Comparison of ENCODE assay signal across 15 cellular contexts in genomic region chr3:175258763-175259162, GRCh38.
A peak's percentile ranks its signal among the peaks of the same experiment; 100 is the strongest.
DNase-seq lines count a peak whose midpoint lies in the region; ATAC-seq, FAIRE-seq and TF ChIP-seq lines count a peak whose summit lies in the region.
"Had no signal": no experiment of that assay in that cellular context is flagged by ENCODE, and none has a peak within 500 bp of the region (broad histone marks: within the 10 kb centered on the region; RNA-seq: fewer than 3 reads in every experiment).

No MANE protein-coding gene starts in this region.

- H3K36me3 ChIP-seq in HCT116 (ENCODE audit: control insufficient read depth in 1 of 2, insufficient read depth in 2 of 2, low read length in 2 of 2) (no peaks in the 10 kb centered on the region), astrocyte (ENCODE audit: insufficient read depth, low read length) (no peaks in the 10 kb centered on the region)
- H3K36me3 ChIP-seq: right atrium auricular region had no signal

- H3K79me2 ChIP-seq in HCT116 (ENCODE audit: insufficient read depth, low read length) (no peaks in the 10 kb centered on the region), astrocyte (ENCODE audit: insufficient read depth, low read length) (no peaks in the 10 kb centered on the region)

- no peaks in the 10 kb centered on the region for H3K36me3 Mint-ChIP-seq in astrocyte (ENCODE audit: low read depth, unreplicated experiment)
- H3K36me3 Mint-ChIP-seq: naive B cell had no signal

- intact Hi-C loops in HCT116 (cut with micrococcal nuclease) = no loop called here

- no peaks in the 10 kb centered on the region for H3K9me3 Mint-ChIP-seq in astrocyte (ENCODE audit: unreplicated experiment)
- H3K9me3 Mint-ChIP-seq: activated CD8-positive, alpha-beta T cell treated with anti-CD3 and anti-CD28 coated beads for 36 hours; naive B cell had no signal

- H3K27me3 Mint-ChIP-seq in astrocyte (ENCODE audit: low read depth, unreplicated experiment) = no peaks in the 10 kb centered on the region
- H3K27me3 Mint-ChIP-seq: activated CD8-positive, alpha-beta T cell treated with anti-CD3 and anti-CD28 coated beads for 36 hours; activated naive CD8-positive, alpha-beta T cell treated with anti-CD3 and anti-CD28 coated beads, Interleukin-2, amount 50 U/mL, for 24 hours; naive B cell had no signal

- H3K27ac Mint-ChIP-seq in astrocyte (ENCODE audit: unreplicated experiment) = no peak overlapping the region
- H3K27ac Mint-ChIP-seq: activated CD8-positive, alpha-beta T cell treated with anti-CD3 and anti-CD28 coated beads for 36 hours; activated naive CD8-positive, alpha-beta T cell treated with anti-CD3 and anti-CD28 coated beads, Interleukin-2, amount 50 U/mL, for 24 hours; naive B cell had no signal

- H3K9ac ChIP-seq in HCT116 (ENCODE audit: low read length) (no peak overlapping the region), astrocyte (ENCODE audit: low read length) (peak overlapping the region; percentile 21)

- TF ChIP-seq POLR2A in HCT116 (IDR thresholded peaks at IDR 0.05; ENCODE audit: borderline replicate concordance, extremely low read depth, insufficient read depth, insufficient read length) = no peak

- no peak overlapping the region for H3K4me3 Mint-ChIP-seq in astrocyte (ENCODE audit: unreplicated experiment)
- H3K4me3 Mint-ChIP-seq: activated CD8-positive, alpha-beta T cell treated with anti-CD3 and anti-CD28 coated beads for 36 hours; activated naive CD8-positive, alpha-beta T cell treated with anti-CD3 and anti-CD28 coated beads, Interleukin-2, amount 50 U/mL, for 24 hours; naive B cell had no signal

- H3K4me3 ChIP-seq in HCT116 (replicated peaks in 1 of 2; ENCODE audit: low read depth in 1 of 2, low read length in 2 of 2) (no peak overlapping the region), astrocyte (ENCODE audit: insufficient read depth, low read depth, low read length) (no peak overlapping the region)
- H3K4me3 ChIP-seq: right atrium auricular region had no signal

- no peak overlapping the region for H2AFZ ChIP-seq in HCT116 (ENCODE audit: low read depth, low read length, poor library complexity, severe bottlenecking)
- H2AFZ ChIP-seq in astrocyte (ENCODE audit: low read depth, low read length) = no peak overlapping the region

- H3K27me3 ChIP-seq in HCT116 (ENCODE audit: insufficient read depth, low read length) (no peaks in the 10 kb centered on the region), astrocyte (ENCODE audit: insufficient read depth, low read length) (no peaks in the 10 kb centered on the region)
- H3K27me3 ChIP-seq: right atrium auricular region had no signal

- peaks cover 13% of the 10 kb centered on the region for H3K4me1 Mint-ChIP-seq in astrocyte (ENCODE audit: low read depth, unreplicated experiment)
- H3K4me1 Mint-ChIP-seq: activated naive CD8-positive, alpha-beta T cell treated with anti-CD3 and anti-CD28 coated beads, Interleukin-2, amount 50 U/mL, for 24 hours; naive B cell had no signal

- no peaks in the 10 kb centered on the region for H3K4me1 ChIP-seq in HCT116 (ENCODE audit: control insufficient read depth in 1 of 2, insufficient read depth in 2 of 2, low read length in 2 of 2)
- peaks cover 22% of the 10 kb centered on the region for H3K4me1 ChIP-seq in astrocyte (ENCODE audit: insufficient read depth, low read length)
- H3K4me1 ChIP-seq: right atrium auricular region had no signal

- H4K20me1 ChIP-seq in HCT116 (ENCODE audit: insufficient read depth) (no peaks in the 10 kb centered on the region; the same call in 1 of the 2 replicates), astrocyte (ENCODE audit: insufficient read depth, low read length) (no peaks in the 10 kb centered on the region)

- H3K4me2 ChIP-seq in HCT116 (ENCODE audit: low read length) (no peak overlapping the region), astrocyte (ENCODE audit: low read length) (peak overlapping the region; percentile 25)

- RAD21 ChIA-PET in HCT116 (lab: Charles Lee; ENCODE audit: low non-redundant PET in 1 of 2, low total read pairs in 2 of 2, uncharacterized antibody in 2 of 2, unreplicated experiment in 2 of 2) = no interaction called here

- TF ChIP-seq RAD21 in HCT116 (IDR thresholded peaks at IDR 0.05; ENCODE audit: low read depth) = no peak

- POLR2A ChIA-PET in HCT116 (lab: Charles Lee) = no interaction called here

- peak; percentile 67 for DNase-seq in A172 (ENCODE audit: low spot score)
- DNase-seq in HCT116 (ENCODE audit: low read depth, low spot score) = no peak
- DNase-seq in astrocyte (ENCODE audit: low read depth) = peak; percentile 85
- peak; percentile 83 for DNase-seq in iris pigment epithelial cell (ENCODE audit: low read depth)
- no peak for DNase-seq in KG1 (lab: John Stamatoyannopoulos, UW)
- DNase-seq in NAMALWA (ENCODE audit: low spot score) = no peak
- no peak for DNase-seq in NCI-H2107 (lab: John Stamatoyannopoulos, UW)
- no peak for DNase-seq in anterior cingulate cortex (lab: John Stamatoyannopoulos, UW)
- DNase-seq: activated CD8-positive, alpha-beta T cell treated with anti-CD3 and anti-CD28 coated beads for 36 hours; activated naive CD8-positive, alpha-beta T cell treated with anti-CD3 and anti-CD28 coated beads, Interleukin-2, amount 50 U/mL, for 24 hours; naive B cell; NCI-H1092 treated with DMSO at 0.1 percent for 48 hours; NCI-H345; stimulated activated CD4-positive, alpha-beta T cell treated with anti-CD3 and anti-CD28 coated beads, Interleukin-1b, Interleukin-23, amount 100 ng/mL, for 48 hours had no signal

- no peak for FAIRE-seq in astrocyte (lab: Jason Lieb, UNC)

- no TSS peak for BruUV-seq in HCT116 (replicated peaks; lab: Mats Ljungman, UMichigan)

- TF ChIP-seq CTCF in HCT116 (IDR thresholded peaks at IDR 0.05 in 2 of 3, conservative IDR thresholded peaks at IDR 0.05 in 1 of 3; ENCODE audit: borderline replicate concordance in 1 of 3, insufficient read depth in 1 of 3, low read depth in 2 of 3, low read length in 2 of 3) (no peak), astrocyte (IDR thresholded peaks at IDR 0.05; ENCODE audit: insufficient read depth, low read depth, low read length) (no peak)

- H3K9me3 ChIP-seq in HCT116 (ENCODE audit: control insufficient read depth in 1 of 2, insufficient read depth in 1 of 2, low read depth in 1 of 2, low read length in 2 of 2) = no peaks in the 10 kb centered on the region
- no peaks in the 10 kb centered on the region for H3K9me3 ChIP-seq in astrocyte (ENCODE audit: insufficient read depth, low read depth, low read length)
- H3K9me3 ChIP-seq: right atrium auricular region had no signal

- ATAC-seq in HCT116 = no peak
- ATAC-seq: activated CD8-positive, alpha-beta T cell treated with anti-CD3 and anti-CD28 coated beads for 36 hours; activated naive CD8-positive, alpha-beta T cell treated with anti-CD3 and anti-CD28 coated beads, Interleukin-2, amount 50 U/mL, for 24 hours had no signal

- CTCF ChIA-PET in HCT116 (lab: Charles Lee) = no interaction called here

- H3K27ac ChIP-seq in HCT116 (ENCODE audit: low read depth, low read length) (no peak overlapping the region), astrocyte (ENCODE audit: low read depth, low read length) (peak overlapping the region; percentile 71)
- H3K27ac ChIP-seq: right atrium auricular region had no signal

- H3K9me2 ChIP-seq in HCT116 (ENCODE audit: insufficient read depth) = no peaks in the 10 kb centered on the region

TF ChIP-seq in HCT116, 20 proteins besides CTCF, POLR2A, EP300 and RAD21:
- TF ChIP-seq ZFX (IDR thresholded peaks at IDR 0.05) = no peak
- no peak for TF ChIP-seq ATF3 (IDR thresholded peaks at IDR 0.05)
- TF ChIP-seq MAX (IDR thresholded peaks at IDR 0.05) = 0 out of 2 replicates have a peak, but pooled peaks have one; percentile 27

Comparison
In these comparisons a context has a peak if more than half of its experiments do, and no peak if none do; other contexts are left out.
1. DNase-seq: peak in A172 (single experiment), astrocyte (single experiment) and iris pigment epithelial cell (single experiment); none in HCT116 (single experiment), KG1 (single experiment), NAMALWA (single experiment), NCI-H2107 (single experiment) and anterior cingulate cortex (0 of 58).